18 cellular contexts compared by ENCODE assay signal in genomic region chr2:179521944-179522343, GRCh38.
"Had no signal": no experiment of that assay in that cellular context is flagged by ENCODE, and none has a peak within 500 bp of the region (broad histone marks: within the 10 kb centered on the region; RNA-seq: fewer than 3 reads in every experiment).

No MANE protein-coding gene starts in this region.

- H3K4me3 Mint-ChIP-seq: activated CD4-positive, alpha-beta T cell treated with anti-CD3 and anti-CD28 coated beads, Interleukin-2, amount 10 ng/mL, durations not matched to agents 24 days and 14 days; activated CD8-positive, alpha-beta T cell treated with anti-CD3 and anti-CD28 coated beads for 36 hours; activated T-cell treated with anti-CD3 and anti-CD28 coated beads, Interleukin-2, amount 50 U/mL, for 24 hours had no signal

- H3K36me3 Mint-ChIP-seq: brain had no signal

- H3K27ac ChIP-seq: dorsolateral prefrontal cortex, tibial nerve had no signal

- H3K27ac Mint-ChIP-seq: activated CD4-positive, alpha-beta T cell treated with anti-CD3 and anti-CD28 coated beads, Interleukin-2, amount 10 ng/mL, durations not matched to agents 24 days and 14 days; activated CD8-positive, alpha-beta T cell treated with anti-CD3 and anti-CD28 coated beads for 36 hours; activated T-cell treated with anti-CD3 and anti-CD28 coated beads, Interleukin-2, amount 50 U/mL, for 24 hours; activated T-helper 2 cell treated with anti-CD3 and anti-CD28 coated beads, Interferon-gamma antibody, Interleukin-2, Interleukin-4, amounts not matched to agents 10 μg/mL and 5 μg/mL and 100 μg/mL, durations not matched to agents 14 hours and 24 hours and 36 hours had no signal

- H3K27me3 Mint-ChIP-seq: activated CD4-positive, alpha-beta T cell treated with anti-CD3 and anti-CD28 coated beads, Interleukin-2, amount 10 ng/mL, durations not matched to agents 24 days and 14 days; activated T-cell treated with anti-CD3 and anti-CD28 coated beads, Interleukin-2, amount 50 U/mL, for 24 hours; brain had no signal

- H3K9me3 ChIP-seq: tibial nerve had no signal

- ATAC-seq: activated CD8-positive, alpha-beta T cell treated with anti-CD3 and anti-CD28 coated beads for 36 hours; left colon; stimulated activated naive CD8-positive, alpha-beta T cell treated with anti-CD3 and anti-CD28 coated beads, Interleukin-15, Interleukin-2, amounts not matched to agents 100 U/mL and 50 U/mL, for 24 hours had no signal

- H3K36me3 ChIP-seq: tibial nerve had no signal

- H3K9me3 Mint-ChIP-seq: activated CD4-positive, alpha-beta T cell treated with anti-CD3 and anti-CD28 coated beads, Interleukin-2, amount 10 ng/mL, durations not matched to agents 24 days and 14 days; activated CD8-positive, alpha-beta T cell treated with anti-CD3 and anti-CD28 coated beads for 36 hours; activated T-cell treated with anti-CD3 and anti-CD28 coated beads, Interleukin-2, amount 50 U/mL, for 24 hours; activated T-helper 2 cell treated with anti-CD3 and anti-CD28 coated beads, Interferon-gamma antibody, Interleukin-2, Interleukin-4, amounts not matched to agents 10 μg/mL and 5 μg/mL and 100 μg/mL, durations not matched to agents 14 hours and 24 hours and 36 hours; brain had no signal

- H3K27me3 ChIP-seq: dorsolateral prefrontal cortex, tibial nerve had no signal

- H3K4me3 ChIP-seq: dorsolateral prefrontal cortex, tibial nerve had no signal

- H3K4me1 ChIP-seq: tibial nerve had no signal

- H3K4me1 Mint-ChIP-seq: activated CD4-positive, alpha-beta T cell treated with anti-CD3 and anti-CD28 coated beads, Interleukin-2, amount 10 ng/mL, durations not matched to agents 24 days and 14 days; brain had no signal

- DNase-seq: activated CD4-positive, alpha-beta T cell treated with anti-CD3 and anti-CD28 coated beads, Interleukin-2, amount 10 ng/mL, durations not matched to agents 24 days and 14 days; activated CD8-positive, alpha-beta T cell treated with anti-CD3 and anti-CD28 coated beads for 36 hours; activated naive CD4-positive, alpha-beta T cell treated with Interleukin-2 at 50 U/mL for 16 hours; activated T-cell treated with anti-CD3 and anti-CD28 coated beads, Interleukin-2, amount 50 U/mL, for 24 hours; anterior cingulate cortex; caudate nucleus; dorsolateral prefrontal cortex; left colon; midbrain; occipital lobe; posterior cingulate gyrus; retina; stimulated activated naive CD8-positive, alpha-beta T cell treated with anti-CD3 and anti-CD28 coated beads, Interleukin-15, Interleukin-2, amounts not matched to agents 100 U/mL and 50 U/mL, for 24 hours; substantia nigra; T-helper 9 cell had no signal
